In genomic region chr11:111878766-111879636, GRCh38 we compare ENCODE assay signal across 8 cellular contexts. TPM values are rescaled to one million over a fixed set of nuclear protein-coding genes. Genes with fewer than 3 reads are reported as not detected.
DNase-seq lines count a peak whose midpoint lies in the region; ATAC-seq and TF ChIP-seq lines count a peak whose summit lies in the region.

A gene with protein sequence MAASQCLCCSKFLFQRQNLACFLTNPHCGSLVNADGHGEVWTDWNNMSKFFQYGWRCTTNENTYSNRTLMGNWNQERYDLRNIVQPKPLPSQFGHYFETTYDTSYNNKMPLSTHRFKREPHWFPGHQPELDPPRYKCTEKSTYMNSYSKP (plus strand): TSS chr11:111879541. CDS start chr11:111879561, 20 bp downstream.
A gene with protein sequence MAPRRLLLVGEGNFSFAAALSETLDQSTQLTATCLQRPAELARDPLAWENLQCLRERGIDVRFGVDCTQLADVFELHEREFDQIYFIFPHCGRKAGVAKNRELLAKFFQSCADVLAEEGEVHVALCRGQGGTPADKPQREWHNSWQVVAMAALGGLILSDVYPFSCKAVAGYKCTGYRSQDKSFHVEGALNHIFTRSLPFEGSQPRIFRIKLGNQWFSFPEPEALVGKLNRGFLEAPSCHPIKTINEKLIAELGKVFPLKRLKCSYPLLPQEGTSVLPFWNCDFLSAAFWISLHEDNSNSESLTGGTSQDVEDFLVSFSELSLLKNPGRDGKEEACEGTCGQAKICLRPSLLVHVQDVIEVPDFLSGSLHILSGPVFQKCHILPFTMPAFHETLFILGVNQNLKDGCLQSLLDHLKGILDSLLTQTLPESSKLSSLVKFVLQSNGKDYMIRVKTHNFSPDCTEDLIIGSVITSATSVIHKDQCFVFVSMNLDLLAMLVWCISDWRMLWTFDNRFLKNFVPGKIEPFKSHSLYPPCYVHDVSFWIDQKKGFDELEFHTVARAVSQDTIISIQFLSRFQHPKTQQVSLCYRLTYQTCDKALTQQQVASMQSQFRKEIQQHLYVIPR (minus strand): TSS chr11:111879165. CDS start chr11:111879132, 33 bp downstream.

- DNase-seq in DMS153 (lab: John Stamatoyannopoulos, UW) (peak; percentile 97), HuH-7.5 (ENCODE audit: low spot score) (peak; percentile 63), activated T-cell treated with anti-CD3 and anti-CD28 coated beads for 24 hours (ENCODE audit: low read depth) (peak; percentile 93), epithelial cell of esophagus (ENCODE audit: low read depth) (peak; percentile 98)
- DNase-seq in stimulated activated CD8-positive, alpha-beta memory T cell treated with anti-CD3 and anti-CD28 coated beads, Interleukin-4, amount 100 ng/mL, for 1 hour (ENCODE audit: low read depth in 2 of 2, low spot score in 1 of 2), result peak; percentile 90

- no peaks in the 10 kb centered on the region for H4K20me1 ChIP-seq in OCI-LY3 (ENCODE audit: insufficient read depth, low read length)

- H3K36me3 ChIP-seq in OCI-LY3 (replicated peaks; ENCODE audit: low read depth, low read length), result peaks cover 7% of the 10 kb centered on the region

- H3K9me3 ChIP-seq in OCI-LY3 (ENCODE audit: insufficient read depth, low read length) (no peaks in the 10 kb centered on the region), mononuclear cell (ENCODE audit: low read depth, low read length) (no peaks in the 10 kb centered on the region)

- H3K79me2 ChIP-seq in OCI-LY3 (ENCODE audit: low read length), result peaks cover 13% of the 10 kb centered on the region

- peak within 1 kb of the TSS; percentile 96 for H2AFZ ChIP-seq in OCI-LY3 (ENCODE audit: low read depth, low read length)

- H3K9ac ChIP-seq in OCI-LY3 (ENCODE audit: low read length), result peak within 1 kb of the TSS; percentile 91

- peak within 1 kb of the TSS; percentile 77 for H3K4me2 ChIP-seq in OCI-LY3 (ENCODE audit: low read length)

- ATAC-seq in GM21526 (IDR thresholded peaks at IDR 0.05; ENCODE audit: low FRiP score, unreplicated experiment), result peak; percentile 88

- peak within 1 kb of the TSS; percentile 88 for H3K27ac ChIP-seq in OCI-LY3 (ENCODE audit: low read length)

- H3K4me1 ChIP-seq in OCI-LY3 (ENCODE audit: low read length) (peaks cover 6% of the 10 kb centered on the region), mononuclear cell (ENCODE audit: insufficient read depth, low read length) (peaks cover 23% of the 10 kb centered on the region)

- H3K4me3 ChIP-seq in OCI-LY3 (ENCODE audit: low read length) (peak within 1 kb of the TSS; percentile 86), epithelial cell of esophagus (ENCODE audit: low read length) (peak within 1 kb of the TSS; percentile 75), mononuclear cell (ENCODE audit: low read length) (peak within 1 kb of the TSS; percentile 66)

- TF ChIP-seq CTCF in OCI-LY3 (IDR thresholded peaks at IDR 0.05; ENCODE audit: low read depth, low read length), result peak; percentile 87
- peak; percentile 92 for TF ChIP-seq CTCF in epithelial cell of esophagus (IDR thresholded peaks at IDR 0.05; ENCODE audit: insufficient read depth, low read depth, low read length, missing control alignments)

- H3K27me3 ChIP-seq in OCI-LY3 (ENCODE audit: low read depth, low read length) (no peaks in the 10 kb centered on the region), mononuclear cell (ENCODE audit: insufficient read depth, low read length) (no peaks in the 10 kb centered on the region)

RNA-seq across cellular contexts. Expression of the first gene that starts in this region (rescaled TPM):
- 13.2 TPM for total RNA-seq in mononuclear cell

RNA-seq across cellular contexts. Expression of the second gene that starts in this region (rescaled TPM):
- total RNA-seq in mononuclear cell, result 2.0 TPM

Comparison
In these comparisons a context has a peak if more than half of its experiments do, and no peak if none do; other contexts are left out.
1. Peak in every context shown above with its lines: DNase-seq, ATAC-seq, H3K4me3 ChIP-seq and H3K27ac ChIP-seq.